ENCODE assay signal across 8 cellular contexts in genomic region chr14:70416717-70417349, GRCh38. TPM values are rescaled to one million over a fixed set of nuclear protein-coding genes. Genes with fewer than 3 reads are reported as not detected.
DNase-seq lines count a peak whose midpoint lies in the region; ATAC-seq, FAIRE-seq and TF ChIP-seq lines count a peak whose summit lies in the region.

TSS of gene SYNJ2BP (minus strand) at chr14:70417090. CDS start at chr14:70416963, 127 bp downstream.

- FAIRE-seq in D721Med (lab: Jason Lieb, UNC), result peak; percentile 11

- H3K36me3 ChIP-seq in lower lobe of right lung, result no peaks in the 10 kb centered on the region

- H3K9me3 ChIP-seq in lower lobe of right lung, result no peaks in the 10 kb centered on the region

- peak within 1 kb of the TSS; percentile 92 for H3K4me3 Mint-ChIP-seq in activated CD4-positive, alpha-beta memory T cell treated with anti-CD3 and anti-CD28 coated beads, Interleukin-2, amount 10 ng/mL, durations not matched to agents 7 days and 5 days

- CTCF ChIA-PET in HEK293T (lab: Yijun Ruan, JAX), result interaction anchor here (0.6 kb wide), 1 partner anchor 842 kb away, joined by 3 read pairs; no protein-coding TSS in a partner anchor
- CTCF ChIA-PET in activated CD4-positive, alpha-beta memory T cell treated with anti-CD3 and anti-CD28 coated beads, Interleukin-2, amount 10 ng/mL, durations not matched to agents 7 days and 5 days (lab: Charles Lee), result no interaction called here

- TF ChIP-seq CTCF in D721Med (IDR thresholded peaks at IDR 0.05; ENCODE audit: insufficient read depth, missing control alignments), result no peak
- TF ChIP-seq CTCF in lower lobe of right lung (IDR thresholded peaks at IDR 0.05), result no peak

- H3K27ac Mint-ChIP-seq in activated CD4-positive, alpha-beta memory T cell treated with anti-CD3 and anti-CD28 coated beads, Interleukin-2, amount 10 ng/mL, durations not matched to agents 7 days and 5 days, result peak within 1 kb of the TSS; percentile 41

- peak; percentile 56 for DNase-seq in D721Med (ENCODE audit: insufficient read length, low spot score)
- DNase-seq in HEK293T (ENCODE audit: extremely low spot score), result peak; percentile 84
- peak; percentile 0 to 69 for DNase-seq in NCI-H446 (lab: John Stamatoyannopoulos, UW)
- peak; percentile 50 for DNase-seq in activated CD4-positive, alpha-beta memory T cell treated with anti-CD3 and anti-CD28 coated beads, Interleukin-2, amount 10 ng/mL, durations not matched to agents 7 days and 5 days
- peak; percentile 3 for DNase-seq in effector CD8-positive, alpha-beta T cell (lab: John Stamatoyannopoulos, UW)
- DNase-seq in lower lobe of right lung, result peak; percentile 83
- DNase-seq in stimulated activated CD4-positive, alpha-beta T cell treated with anti-CD3 and anti-CD28 coated beads, Interleukin-4, amount 100 ng/mL, for 4 hours, result peak; percentile 43 to 68

- H3K4me3 ChIP-seq in lower lobe of right lung, result peak within 1 kb of the TSS; percentile 82

- POLR2A ChIA-PET in HEK293T (lab: Yijun Ruan, JAX), result interaction anchor here (1.9 kb wide), 1 partner anchor 9 kb away, joined by 4 read pairs; no protein-coding TSS in a partner anchor
- POLR2A ChIA-PET in activated CD4-positive, alpha-beta memory T cell treated with anti-CD3 and anti-CD28 coated beads, Interleukin-2, amount 10 ng/mL, durations not matched to agents 7 days and 5 days (lab: Charles Lee), result no interaction called here

- H3K27ac ChIP-seq in lower lobe of right lung, result peak within 1 kb of the TSS; percentile 66

- no peaks in the 10 kb centered on the region for H3K36me3 Mint-ChIP-seq in activated CD4-positive, alpha-beta memory T cell treated with anti-CD3 and anti-CD28 coated beads, Interleukin-2, amount 10 ng/mL, durations not matched to agents 7 days and 5 days (ENCODE audit: low read depth)

- ATAC-seq in lower lobe of right lung, result peak; percentile 95 to 99
- no peak for ATAC-seq in GM21576 (IDR thresholded peaks at IDR 0.05; ENCODE audit: unreplicated experiment)

- H3K4me1 Mint-ChIP-seq in activated CD4-positive, alpha-beta memory T cell treated with anti-CD3 and anti-CD28 coated beads, Interleukin-2, amount 10 ng/mL, durations not matched to agents 7 days and 5 days, result peaks cover 18% of the 10 kb centered on the region

- intact Hi-C loops in lower lobe of right lung (cut with DNase I), result no loop called here

- no peaks in the 10 kb centered on the region for H3K9me3 Mint-ChIP-seq in activated CD4-positive, alpha-beta memory T cell treated with anti-CD3 and anti-CD28 coated beads, Interleukin-2, amount 10 ng/mL, durations not matched to agents 7 days and 5 days

- peaks cover 20% of the 10 kb centered on the region for H3K4me1 ChIP-seq in lower lobe of right lung

- no peaks in the 10 kb centered on the region for H3K27me3 Mint-ChIP-seq in activated CD4-positive, alpha-beta memory T cell treated with anti-CD3 and anti-CD28 coated beads, Interleukin-2, amount 10 ng/mL, durations not matched to agents 7 days and 5 days

- no peaks in the 10 kb centered on the region for H3K27me3 ChIP-seq in lower lobe of right lung (ENCODE audit: low read depth)

TF ChIP-seq in HEK293T, 16 proteins besides CTCF, POLR2A, EP300 and RAD21:
- TF ChIP-seq L3MBTL2 (conservative IDR thresholded peaks at IDR 0.05), result peak; percentile 87
- no peak; the same call in 1 of the 2 replicates for TF ChIP-seq ELF4 (IDR thresholded peaks at IDR 0.05)
- TF ChIP-seq FOXM1 (IDR thresholded peaks at IDR 0.05; ENCODE audit: borderline replicate concordance), result no peak

RNA-seq across cellular contexts. Expression of gene SYNJ2BP, which starts in this region (rescaled TPM):
- 1 to 10 TPM; 6.3 to 6.5 TPM for total RNA-seq in activated CD4-positive, alpha-beta memory T cell treated with anti-CD3 and anti-CD28 coated beads, Interleukin-2, amount 10 ng/mL, durations not matched to agents 7 days and 5 days
- total RNA-seq in lower lobe of right lung, result 40.4 TPM

Comparison
In these comparisons a context has a peak if more than half of its experiments do, and no peak if none do; other contexts are left out.
1. DNase-seq: peak in every context shown above with its lines; median percentile 84 in HEK293T; 83 in lower lobe of right lung; 56 in D721Med; 56 in stimulated activated CD4-positive, alpha-beta T cell treated with anti-CD3 and anti-CD28 coated beads, Interleukin-4, amount 100 ng/mL, for 4 hours; 50 in activated CD4-positive, alpha-beta memory T cell treated with anti-CD3 and anti-CD28 coated beads, Interleukin-2, amount 10 ng/mL, durations not matched to agents 7 days and 5 days; 34 in NCI-H446; 3 in effector CD8-positive, alpha-beta T cell.